Comparison of ENCODE assay signal across 6 cellular contexts in genomic region chr1:149783878-149784277, GRCh38. TPM values are rescaled to one million over a fixed set of nuclear protein-coding genes. Genes with fewer than 3 reads are reported as not detected.
"Had no signal": no experiment of that assay in that cellular context is flagged by ENCODE, and none has a peak within 500 bp of the region (broad histone marks: within the 10 kb centered on the region; RNA-seq: fewer than 3 reads in every experiment).

No MANE protein-coding gene starts in this region.

RNA-seq across cellular contexts. Expression of gene FCGR1A, which starts 1.4 kb away (rescaled TPM):
- total RNA-seq: GM23248, H1, H4, H7, H9, HFFc6 had no signal
- polyA plus RNA-seq: GM23248, H1 had no signal
